18 cellular contexts compared by ENCODE assay signal in genomic region chr18:74198453-74198852, GRCh38. TPM values are rescaled to one million over a fixed set of nuclear protein-coding genes. Genes with fewer than 3 reads are reported as not detected.
DNase-seq lines count a peak whose midpoint lies in the region; ATAC-seq and TF ChIP-seq lines count a peak whose summit lies in the region.
"Had no signal": no experiment of that assay in that cellular context is flagged by ENCODE, and none has a peak within 500 bp of the region (broad histone marks: within the 10 kb centered on the region; RNA-seq: fewer than 3 reads in every experiment).

No MANE protein-coding gene starts in this region.

- H3K4me1 ChIP-seq in lower lobe of right lung (peaks cover 4% of the 10 kb centered on the region), upper lobe of right lung (no peaks in the 10 kb centered on the region)
- H3K4me1 ChIP-seq: SJCRH30 had no signal

- H3K4me3 ChIP-seq in lower lobe of right lung: no peak overlapping the region
- H3K4me3 ChIP-seq in upper lobe of right lung: no peak overlapping the region
- H3K4me3 ChIP-seq: SJCRH30 had no signal

- DNase-seq in NCI-H69 (lab: John Stamatoyannopoulos, UW) (peak; percentile 30), germinal center (ENCODE audit: low spot score) (peak; percentile 28), lower lobe of right lung (no peak), upper lobe of right lung (no peak), KBM-7 (no peak)
- DNase-seq: CD4-positive, CD25-positive, alpha-beta regulatory T cell; COR-L47; DMS 273 treated with DMSO at 0.1 percent for 48 hours; DND-41; H9; KG1; MV-4-11; NCI-H1694 treated with DMSO at 0.1 percent for 48 hours; NCI-H524 treated with DMSO at 0.1 percent for 48 hours; SJCRH30 had no signal

- intact Hi-C loops in lower lobe of right lung (cut with DNase I) (loop anchor here (5.0 kb wide), 1 partner anchor 144 kb away; no protein-coding TSS in a partner anchor), upper lobe of right lung (cut with DNase I) (loop anchor here (5.0 kb wide), 1 partner anchor 144 kb away; no protein-coding TSS in a partner anchor)

- H3K27ac ChIP-seq in lower lobe of right lung (peak overlapping the region; percentile 74), upper lobe of right lung (peak overlapping the region; percentile 73)
- H3K27ac ChIP-seq: SJCRH30 had no signal

- H3K9me3 ChIP-seq in lower lobe of right lung (no peaks in the 10 kb centered on the region), upper lobe of right lung (no peaks in the 10 kb centered on the region)
- H3K9me3 ChIP-seq: SJCRH30 had no signal

- TF ChIP-seq CTCF in lower lobe of right lung (IDR thresholded peaks at IDR 0.05) (no peak), upper lobe of right lung (IDR thresholded peaks at IDR 0.05) (no peak)

- in situ Hi-C loops in KBM-7 (cut with MboI; ENCODE audit: low pct_unique_long_range_greater_than_20kb, low sequenced_read_pairs): no loop called here

- ATAC-seq in lower lobe of right lung (no peak), upper lobe of right lung (no peak), HG02798 (IDR thresholded peaks at IDR 0.05; ENCODE audit: poor library complexity, unreplicated experiment) (no peak), HG03460 (IDR thresholded peaks at IDR 0.05; ENCODE audit: unreplicated experiment) (no peak)

- H3K27me3 ChIP-seq in lower lobe of right lung (ENCODE audit: low read depth) (no peaks in the 10 kb centered on the region), upper lobe of right lung (peaks cover 5% of the 10 kb centered on the region)
- H3K27me3 ChIP-seq: SJCRH30 had no signal

- H3K36me3 ChIP-seq in lower lobe of right lung (no peaks in the 10 kb centered on the region), upper lobe of right lung (no peaks in the 10 kb centered on the region)
- H3K36me3 ChIP-seq: SJCRH30 had no signal

RNA-seq across cellular contexts. Expression of gene TIMM21, which starts 50.1 kb away (rescaled TPM):
- total RNA-seq in lower lobe of right lung: 21.6 TPM
- total RNA-seq in upper lobe of right lung: 20.2 TPM

RNA-seq across cellular contexts. Expression of gene FBXO15, which starts 50.8 kb away (rescaled TPM):
- 4.2 TPM for total RNA-seq in lower lobe of right lung
- total RNA-seq in upper lobe of right lung: 0.81 TPM
- total RNA-seq: CD4-positive, CD25-positive, alpha-beta regulatory T cell; G401 had no signal

Comparison
In these comparisons a context has a peak if more than half of its experiments do, and no peak if none do; other contexts are left out.
1. DNase-seq: peak in NCI-H69 (single experiment) and germinal center (single experiment); none in lower lobe of right lung (single experiment), upper lobe of right lung (single experiment) and KBM-7 (single experiment).